ENCODE assay signal across 11 cellular contexts in the genomic region with DNA sequence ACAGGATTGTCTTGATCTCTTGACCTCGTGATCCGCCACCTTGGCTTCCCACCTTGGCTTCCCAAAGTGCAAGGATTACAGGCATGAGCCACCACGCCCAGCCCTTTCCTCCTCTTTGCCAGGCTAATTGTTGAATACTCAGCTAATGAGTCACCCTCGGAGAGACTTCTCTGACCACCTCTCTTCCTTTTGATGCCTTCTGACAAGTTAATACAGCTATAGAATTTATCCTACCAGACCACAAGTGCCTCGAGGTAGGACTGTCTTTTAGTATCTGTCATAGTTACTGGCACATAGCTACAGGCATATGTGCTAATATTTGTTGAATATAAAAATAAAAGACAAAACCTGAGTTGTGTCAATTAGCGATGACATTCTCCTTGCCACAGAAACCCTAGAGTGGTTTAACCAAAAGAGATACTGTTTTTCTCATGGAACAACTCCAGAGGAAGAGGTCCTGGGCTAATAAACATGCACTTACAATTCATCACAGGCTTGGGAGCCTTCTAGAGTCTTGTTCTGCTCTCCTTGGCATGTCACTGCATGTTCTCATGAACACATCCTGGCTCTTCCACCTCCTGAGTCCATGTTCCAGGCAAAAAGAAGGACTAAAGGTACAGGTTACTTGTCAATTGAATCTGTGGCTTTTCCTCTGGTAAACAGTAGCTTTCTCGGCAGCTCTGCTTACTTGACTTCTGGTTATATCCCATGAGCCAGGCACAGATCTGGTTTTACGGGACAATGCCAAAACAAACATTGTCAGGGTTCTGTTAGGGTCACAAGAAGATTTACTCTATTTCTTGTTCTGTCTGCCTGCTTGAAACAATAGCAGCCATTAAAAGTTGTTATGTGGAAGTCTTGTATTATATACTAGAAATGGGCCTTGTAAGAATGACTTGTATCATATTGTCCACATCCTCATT.
DNase-seq lines count a peak whose midpoint lies in the region; ATAC-seq and TF ChIP-seq lines count a peak whose summit lies in the region.
"Had no signal": no experiment of that assay in that cellular context is flagged by ENCODE, and none has a peak within 500 bp of the region (broad histone marks: within the 10 kb centered on the region; RNA-seq: fewer than 3 reads in every experiment).

No MANE protein-coding gene starts in this region.

- H3K36me3 Mint-ChIP-seq in H9 (ENCODE audit: insufficient read depth in 1 of 3, low read depth in 3 of 3) = no peaks in the 10 kb centered on the region
- no peaks in the 10 kb centered on the region for H3K36me3 Mint-ChIP-seq in activated CD4-positive, alpha-beta T cell treated with anti-CD3 and anti-CD28 coated beads, Interleukin-2, amount 10 ng/mL, durations not matched to agents 7 days and 5 days (ENCODE audit: low read depth)
- H3K36me3 Mint-ChIP-seq: CD4-positive, alpha-beta memory T cell; natural killer cell treated with Interleukin-12 subunit alpha and Interleukin-12 subunit beta and Interleukin-15 and Interleukin-18, amount 100 ng/mL, for 72 hours; stimulated activated naive B cell treated with anti-CD40 and anti-IgM and Interleukin-4, amounts not matched to agents 10 μg/mL and 1 μg/mL and 100 μg/mL, for 72 hours had no signal

- H4K5ac ChIP-seq in H9 (ENCODE audit: insufficient read length, low read depth, low read length) = no peak overlapping the region

- H3K4me1 ChIP-seq in H9 (ENCODE audit: insufficient read depth, low read length) = no peaks in the 10 kb centered on the region

- DNase-seq in H9 (peak; percentile 33), fibroblast of pulmonary artery (ENCODE audit: low read depth) (peak; percentile 18), renal cortical epithelial cell (ENCODE audit: low read depth) (peak; percentile 83), NOMO-1 treated with DMSO at 0.1 percent for 48 hours (lab: John Stamatoyannopoulos, UW; ENCODE audit: unreplicated experiment) (no peak), HuH-7.5 (ENCODE audit: low spot score) (no peak)
- DNase-seq in activated CD4-positive, alpha-beta T cell treated with anti-CD3 and anti-CD28 coated beads, Interleukin-2, amount 10 ng/mL, durations not matched to agents 7 days and 5 days = no peak
- DNase-seq: CD4-positive, alpha-beta memory T cell; stimulated activated naive B cell treated with anti-CD40 and anti-IgM and Interleukin-4, amounts not matched to agents 10 μg/mL and 1 μg/mL and 100 μg/mL, for 72 hours had no signal

- no peaks in the 10 kb centered on the region for H4K20me1 ChIP-seq in H9 (ENCODE audit: control insufficient read depth, insufficient read depth, insufficient read length)

- CTCF ChIA-PET in activated CD4-positive, alpha-beta T cell treated with anti-CD3 and anti-CD28 coated beads, Interleukin-2, amount 10 ng/mL, durations not matched to agents 7 days and 5 days (lab: Charles Lee) = interaction anchor here (0.6 kb wide), 2 partner anchors 341 to 496 kb away, joined by 3 read pairs; no protein-coding TSS in a partner anchor

- no peaks in the 10 kb centered on the region for H3K23me2 ChIP-seq in H9 (ENCODE audit: insufficient read length, low read depth, low read length, poor library complexity, severe bottlenecking)

- no peak overlapping the region for H2BK12ac ChIP-seq in H9 (ENCODE audit: insufficient read length, low read depth, low read length)

- no peak overlapping the region for H3K4me3 ChIP-seq in fibroblast of pulmonary artery (replicated peaks; ENCODE audit: low read depth, low read length)

- no peak overlapping the region for H4K91ac ChIP-seq in H9 (ENCODE audit: insufficient read length, low read depth, low read length)

- no peak overlapping the region for H3K23ac ChIP-seq in H9 (ENCODE audit: insufficient read length, low read depth, low read length)

- H3T11ph ChIP-seq in H9 (ENCODE audit: low read length) = no peak overlapping the region

- ATAC-seq in SK-N-SH treated with all-trans-retinoic acid at 6 μM for 48 hours = peak; percentile 79
- ATAC-seq in HG03159 (IDR thresholded peaks at IDR 0.05; ENCODE audit: unreplicated experiment) = no peak
- ATAC-seq: natural killer cell treated with Interleukin-12 subunit alpha and Interleukin-12 subunit beta and Interleukin-15 and Interleukin-18, amount 100 ng/mL, for 72 hours had no signal

- no peak overlapping the region for H3K9ac ChIP-seq in H9 (ENCODE audit: extremely low read depth, insufficient read length, low read length)

- no peak overlapping the region for H2BK15ac ChIP-seq in H9 (ENCODE audit: low read depth, low read length)

- no peak overlapping the region for H3K18ac ChIP-seq in H9 (ENCODE audit: insufficient read length, low read depth, low read length)

- H3K27ac Mint-ChIP-seq in H9 = peak overlapping the region in 2 of 3 experiments; percentile 23 to 34; a peak in 2 of 7 replicates
- no peak overlapping the region for H3K27ac Mint-ChIP-seq in activated CD4-positive, alpha-beta T cell treated with anti-CD3 and anti-CD28 coated beads, Interleukin-2, amount 10 ng/mL, durations not matched to agents 7 days and 5 days
- H3K27ac Mint-ChIP-seq: CD4-positive, alpha-beta memory T cell; natural killer cell treated with Interleukin-12 subunit alpha and Interleukin-12 subunit beta and Interleukin-15 and Interleukin-18, amount 100 ng/mL, for 72 hours; stimulated activated naive B cell treated with anti-CD40 and anti-IgM and Interleukin-4, amounts not matched to agents 10 μg/mL and 1 μg/mL and 100 μg/mL, for 72 hours had no signal

- H3K4me1 Mint-ChIP-seq in H9 = peaks cover 24 to 27% of the 10 kb centered on the region in 2 experiments
- H3K4me1 Mint-ChIP-seq in activated CD4-positive, alpha-beta T cell treated with anti-CD3 and anti-CD28 coated beads, Interleukin-2, amount 10 ng/mL, durations not matched to agents 7 days and 5 days = no peaks in the 10 kb centered on the region
- H3K4me1 Mint-ChIP-seq: CD4-positive, alpha-beta memory T cell had no signal

- H3K27ac ChIP-seq in H9 (ENCODE audit: insufficient read length, low read depth, low read length) = no peak overlapping the region

- H3K27me3 Mint-ChIP-seq in H9 (ENCODE audit: low read depth) = no peaks in the 10 kb centered on the region
- H3K27me3 Mint-ChIP-seq in activated CD4-positive, alpha-beta T cell treated with anti-CD3 and anti-CD28 coated beads, Interleukin-2, amount 10 ng/mL, durations not matched to agents 7 days and 5 days = peaks cover 5% of the 10 kb centered on the region

- no peaks in the 10 kb centered on the region for H3K9me3 Mint-ChIP-seq in H9
- no peaks in the 10 kb centered on the region for H3K9me3 Mint-ChIP-seq in activated CD4-positive, alpha-beta T cell treated with anti-CD3 and anti-CD28 coated beads, Interleukin-2, amount 10 ng/mL, durations not matched to agents 7 days and 5 days
- H3K9me3 Mint-ChIP-seq: CD4-positive, alpha-beta memory T cell; natural killer cell treated with Interleukin-12 subunit alpha and Interleukin-12 subunit beta and Interleukin-15 and Interleukin-18, amount 100 ng/mL, for 72 hours; stimulated activated naive B cell treated with anti-CD40 and anti-IgM and Interleukin-4, amounts not matched to agents 10 μg/mL and 1 μg/mL and 100 μg/mL, for 72 hours had no signal

- no peak overlapping the region for H3K4ac ChIP-seq in H9 (ENCODE audit: low read depth, low read length)

- no CpG with 5 or more reads among the region's 8 CpGs for WGBS in H9 (ENCODE audit: extremely low coverage, insufficient read length, low lambda C conversion rate)

- no peak overlapping the region for H3K14ac ChIP-seq in H9 (ENCODE audit: insufficient read depth, low read length)

- no peak for TF ChIP-seq CTCF in H9 (conservative IDR thresholded peaks at IDR 0.05)
- no peak for TF ChIP-seq CTCF in fibroblast of pulmonary artery (IDR thresholded peaks at IDR 0.05; ENCODE audit: low read length, missing control alignments)

- no peak overlapping the region for H3K4me3 Mint-ChIP-seq in H9
- no peak overlapping the region for H3K4me3 Mint-ChIP-seq in activated CD4-positive, alpha-beta T cell treated with anti-CD3 and anti-CD28 coated beads, Interleukin-2, amount 10 ng/mL, durations not matched to agents 7 days and 5 days
- H3K4me3 Mint-ChIP-seq: CD4-positive, alpha-beta memory T cell; natural killer cell treated with Interleukin-12 subunit alpha and Interleukin-12 subunit beta and Interleukin-15 and Interleukin-18, amount 100 ng/mL, for 72 hours; stimulated activated naive B cell treated with anti-CD40 and anti-IgM and Interleukin-4, amounts not matched to agents 10 μg/mL and 1 μg/mL and 100 μg/mL, for 72 hours had no signal

- no peak overlapping the region for H3K4me2 ChIP-seq in H9 (ENCODE audit: insufficient read depth, insufficient read length, low read length)

- no peak overlapping the region for H4K8ac ChIP-seq in H9 (replicated peaks; ENCODE audit: insufficient read length, low read depth, low read length)

- no peak overlapping the region for H2BK120ac ChIP-seq in H9 (ENCODE audit: low read depth, low read length, poor library complexity, severe bottlenecking)

- no peak overlapping the region for H2BK5ac ChIP-seq in H9 (ENCODE audit: insufficient read length, low read length)

- H3K9me3 ChIP-seq in H9 (ENCODE audit: control insufficient read depth, low read depth, low read length) = no peaks in the 10 kb centered on the region

- H3K79me1 ChIP-seq in H9 (ENCODE audit: insufficient read depth, low read depth, low read length, poor library complexity, severe bottlenecking) = no peaks in the 10 kb centered on the region

- H3K79me2 ChIP-seq in H9 (ENCODE audit: insufficient read depth, low read length) = no peaks in the 10 kb centered on the region

- H2BK20ac ChIP-seq in H9 (ENCODE audit: low read depth, low read length, poor library complexity, severe bottlenecking) = no peak overlapping the region

- no peak overlapping the region for H2AFZ ChIP-seq in H9 (ENCODE audit: low read length)

- H2AK5ac ChIP-seq in H9 (ENCODE audit: insufficient read length, low read length) = no peak overlapping the region

- no peaks in the 10 kb centered on the region for H3K27me3 ChIP-seq in H9 (ENCODE audit: insufficient read depth, low read length)

- POLR2A ChIA-PET in activated CD4-positive, alpha-beta T cell treated with anti-CD3 and anti-CD28 coated beads, Interleukin-2, amount 10 ng/mL, durations not matched to agents 7 days and 5 days (lab: Charles Lee) = no interaction called here

- H3K56ac ChIP-seq in H9 (ENCODE audit: insufficient read length, low read depth, low read length) = no peak overlapping the region

TF ChIP-seq in SK-N-SH treated with all-trans-retinoic acid at 6 μM for 48 hours, 23 proteins besides CTCF, POLR2A, EP300 and RAD21 (continues in another document):
- TF ChIP-seq CSRNP3 (CRISPR knock-in tag; IDR thresholded peaks at IDR 0.05) = no peak

Comparison
In these comparisons a context has a peak if more than half of its experiments do, and no peak if none do; other contexts are left out.
1. DNase-seq: peak in H9 (single experiment), fibroblast of pulmonary artery (single experiment) and renal cortical epithelial cell (single experiment); none in NOMO-1 treated with DMSO at 0.1 percent for 48 hours (single experiment), activated CD4-positive, alpha-beta T cell treated with anti-CD3 and anti-CD28 coated beads, Interleukin-2, amount 10 ng/mL, durations not matched to agents 7 days and 5 days (single experiment) and HuH-7.5 (single experiment).